Comparison of ENCODE assay signal across 11 cellular contexts in the genomic region with DNA sequence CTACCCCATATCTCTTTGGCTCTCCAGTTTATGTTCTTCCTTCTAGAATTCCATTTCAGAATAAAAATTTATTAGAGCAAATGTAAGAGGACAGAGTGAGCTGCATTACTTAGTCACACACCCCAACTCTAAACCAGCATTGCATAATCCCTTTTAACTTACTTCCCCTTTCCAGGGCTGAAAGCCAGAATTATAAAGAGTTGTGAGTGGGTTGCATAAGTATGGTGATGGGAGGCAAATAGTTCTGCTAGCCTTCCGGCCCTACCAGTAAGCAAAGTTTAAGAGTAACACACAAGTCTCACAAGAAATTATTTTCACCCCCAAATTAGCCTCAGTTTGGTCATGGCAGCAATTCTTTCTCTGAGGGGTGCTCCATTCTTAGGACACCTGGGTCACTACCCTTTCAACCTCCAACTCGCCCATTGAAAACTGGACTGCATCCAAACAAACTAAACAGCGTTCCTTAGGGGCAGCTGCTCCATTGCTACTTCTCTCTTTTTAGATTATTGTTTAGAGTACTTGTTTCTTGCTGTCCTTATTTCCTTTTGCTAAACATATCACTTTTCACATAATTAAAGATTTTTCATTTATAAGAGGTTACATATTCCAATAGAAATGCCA. TPM values are rescaled to one million over a fixed set of nuclear protein-coding genes. Genes with fewer than 3 reads are reported as not detected.
DNase-seq lines count a peak whose midpoint lies in the region; ATAC-seq and TF ChIP-seq lines count a peak whose summit lies in the region.
"Had no signal": no experiment of that assay in that cellular context is flagged by ENCODE, and none has a peak within 500 bp of the region (broad histone marks: within the 10 kb centered on the region; RNA-seq: fewer than 3 reads in every experiment).

No MANE protein-coding gene starts in this region.

- H3K27me3 Mint-ChIP-seq in CD14-positive monocyte (ENCODE audit: low read depth in 3 of 3) = peaks cover 0 to 3% (median under 1%) of the 10 kb centered on the region in 3 donors
- no peaks in the 10 kb centered on the region for H3K27me3 Mint-ChIP-seq in activated CD8-positive, alpha-beta memory T cell treated with anti-CD3 and anti-CD28 coated beads, Interleukin-2, amount 10 ng/mL, durations not matched to agents 7 days and 5 days
- H3K27me3 Mint-ChIP-seq: CD4-positive, alpha-beta memory T cell had no signal

- CTCF ChIA-PET in activated CD8-positive, alpha-beta memory T cell treated with anti-CD3 and anti-CD28 coated beads, Interleukin-2, amount 10 ng/mL, durations not matched to agents 7 days and 5 days (lab: Charles Lee) = interaction anchor here (1.6 kb wide), 1 partner anchor 81 kb away, joined by 5 read pairs; no protein-coding TSS in a partner anchor

- H3K27ac Mint-ChIP-seq in CD14-positive monocyte = peak overlapping the region; percentile 85 to 95 (median 93)
- H3K27ac Mint-ChIP-seq in activated CD8-positive, alpha-beta memory T cell treated with anti-CD3 and anti-CD28 coated beads, Interleukin-2, amount 10 ng/mL, durations not matched to agents 7 days and 5 days = no peak overlapping the region
- H3K27ac Mint-ChIP-seq: activated naive CD8-positive, alpha-beta T cell treated with anti-CD3 and anti-CD28 coated beads, Interleukin-2, amount 10 ng/mL, durations not matched to agents 7 days and 5 days; CD4-positive, alpha-beta memory T cell had no signal

- no peaks in the 10 kb centered on the region for H3K9me3 Mint-ChIP-seq in CD14-positive monocyte
- no peaks in the 10 kb centered on the region for H3K9me3 Mint-ChIP-seq in activated CD8-positive, alpha-beta memory T cell treated with anti-CD3 and anti-CD28 coated beads, Interleukin-2, amount 10 ng/mL, durations not matched to agents 7 days and 5 days (ENCODE audit: low read depth)
- H3K9me3 Mint-ChIP-seq: activated naive CD8-positive, alpha-beta T cell treated with anti-CD3 and anti-CD28 coated beads, Interleukin-2, amount 10 ng/mL, durations not matched to agents 7 days and 5 days; CD4-positive, alpha-beta memory T cell had no signal

- H3K4me1 Mint-ChIP-seq in CD14-positive monocyte = peaks cover 35% of the 10 kb centered on the region
- H3K4me1 Mint-ChIP-seq in activated CD8-positive, alpha-beta memory T cell treated with anti-CD3 and anti-CD28 coated beads, Interleukin-2, amount 10 ng/mL, durations not matched to agents 7 days and 5 days = peaks cover 21% of the 10 kb centered on the region

- H3K4me3 Mint-ChIP-seq in CD14-positive monocyte = peak overlapping the region; percentile 7 to 76
- no peak overlapping the region for H3K4me3 Mint-ChIP-seq in activated CD8-positive, alpha-beta memory T cell treated with anti-CD3 and anti-CD28 coated beads, Interleukin-2, amount 10 ng/mL, durations not matched to agents 7 days and 5 days
- H3K4me3 Mint-ChIP-seq: activated naive CD8-positive, alpha-beta T cell treated with anti-CD3 and anti-CD28 coated beads, Interleukin-2, amount 10 ng/mL, durations not matched to agents 7 days and 5 days; CD4-positive, alpha-beta memory T cell had no signal

- DNase-seq in CD14-positive monocyte (ENCODE audit: low spot score) (peak; percentile 56), SIG-M5 (lab: John Stamatoyannopoulos, UW) (peak; percentile 86), fibroblast of pulmonary artery (ENCODE audit: low read depth) (peak; percentile 93), pons (ENCODE audit: low spot score) (peak; percentile 71), NCI-H2227 (lab: John Stamatoyannopoulos, UW; ENCODE audit: unreplicated experiment) (no peak), DMS 273 treated with DMSO at 0.1 percent for 48 hours (lab: John Stamatoyannopoulos, UW) (no peak)
- DNase-seq in activated CD8-positive, alpha-beta memory T cell treated with anti-CD3 and anti-CD28 coated beads, Interleukin-2, amount 50 U/mL, for 4 hours = no peak
- no peak for DNase-seq in activated CD8-positive, alpha-beta memory T cell treated with anti-CD3 and anti-CD28 coated beads, Interleukin-2, amount 10 ng/mL, durations not matched to agents 7 days and 5 days
- DNase-seq: activated naive CD8-positive, alpha-beta T cell treated with anti-CD3 and anti-CD28 coated beads, Interleukin-2, amount 10 ng/mL, durations not matched to agents 7 days and 5 days; CD4-positive, alpha-beta memory T cell; T1000 had no signal

- H3K4me3 ChIP-seq in fibroblast of pulmonary artery (replicated peaks; ENCODE audit: low read depth, low read length) = peak overlapping the region; percentile 6

- intact Hi-C loops in CD14-positive monocyte (cut with micrococcal nuclease) = loop anchor here in 1 of 2 donors (10.0 kb wide), 1 partner anchor 57 kb away; a partner anchor contains a TSS

- no peaks in the 10 kb centered on the region for H3K36me3 Mint-ChIP-seq in CD14-positive monocyte
- H3K36me3 Mint-ChIP-seq in activated CD8-positive, alpha-beta memory T cell treated with anti-CD3 and anti-CD28 coated beads, Interleukin-2, amount 10 ng/mL, durations not matched to agents 7 days and 5 days = peaks cover 4% of the 10 kb centered on the region
- H3K36me3 Mint-ChIP-seq: activated naive CD8-positive, alpha-beta T cell treated with anti-CD3 and anti-CD28 coated beads, Interleukin-2, amount 10 ng/mL, durations not matched to agents 7 days and 5 days had no signal

- no peak for TF ChIP-seq CTCF in CD14-positive monocyte (IDR thresholded peaks at IDR 0.05)
- no peak for TF ChIP-seq CTCF in fibroblast of pulmonary artery (IDR thresholded peaks at IDR 0.05; ENCODE audit: low read length, missing control alignments)

- ATAC-seq in activated CD8-positive, alpha-beta memory T cell treated with anti-CD3 and anti-CD28 coated beads, Interleukin-2, amount 10 ng/mL, durations not matched to agents 7 days and 5 days = no peak

RNA-seq across cellular contexts. Expression of a gene that starts 1.6 kb away (rescaled TPM):
- polyA plus RNA-seq in CD14-positive monocyte = not detected
- total RNA-seq in activated CD8-positive, alpha-beta memory T cell treated with anti-CD3 and anti-CD28 coated beads, Interleukin-2, amount 10 ng/mL, durations not matched to agents 7 days and 5 days = 10 to 100 TPM in 1 of 2 experiments, 1 to 10 TPM in 1; 9.9 to 25.6 TPM

Comparison
In these comparisons a context has a peak if more than half of its experiments do, and no peak if none do; other contexts are left out.
1. DNase-seq: peak in CD14-positive monocyte (single experiment), SIG-M5 (single experiment), fibroblast of pulmonary artery (single experiment) and pons (single experiment); none in NCI-H2227 (single experiment), activated CD8-positive, alpha-beta memory T cell treated with anti-CD3 and anti-CD28 coated beads, Interleukin-2, amount 50 U/mL, for 4 hours (single experiment), DMS 273 treated with DMSO at 0.1 percent for 48 hours (single experiment) and activated CD8-positive, alpha-beta memory T cell treated with anti-CD3 and anti-CD28 coated beads, Interleukin-2, amount 10 ng/mL, durations not matched to agents 7 days and 5 days (single experiment).